21 cellular contexts compared by ENCODE assay signal in the genomic region with DNA sequence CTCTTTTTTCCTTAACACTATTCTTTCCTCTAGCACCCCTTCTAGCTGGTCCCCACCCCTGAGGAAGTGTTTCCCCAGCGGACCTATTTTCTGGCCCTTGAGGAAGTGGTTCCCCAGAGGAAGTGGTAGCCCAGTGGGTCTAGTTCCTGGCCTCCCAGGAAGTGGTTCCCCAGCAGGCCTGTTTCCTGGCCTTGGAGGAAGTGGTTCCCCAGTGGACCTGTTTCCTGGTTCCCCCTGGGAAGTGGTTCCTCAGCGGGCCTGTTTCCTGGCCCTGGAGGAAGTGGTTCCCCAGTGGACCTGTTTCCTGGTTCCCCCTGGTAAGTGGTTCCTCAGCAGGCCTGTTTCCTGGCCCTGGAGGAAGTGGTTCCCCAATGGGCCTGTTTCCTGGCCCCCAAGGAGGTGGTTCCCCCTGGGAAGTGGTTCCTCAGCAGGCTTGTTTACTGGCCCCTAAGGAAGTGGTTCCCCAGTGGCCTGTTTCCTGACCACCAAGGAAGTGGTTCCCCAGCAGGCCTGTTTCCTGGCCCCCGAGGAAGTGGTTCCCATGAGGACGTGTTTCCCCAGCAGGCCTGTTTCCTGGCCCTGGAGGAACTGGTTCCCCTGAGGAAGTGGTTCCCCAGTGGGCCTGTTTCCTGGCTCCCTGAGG. TPM values are rescaled to one million over a fixed set of nuclear protein-coding genes. Genes with fewer than 3 reads are reported as not detected.
DNase-seq lines count a peak whose midpoint lies in the region; ATAC-seq and TF ChIP-seq lines count a peak whose summit lies in the region.
"Had no signal": no experiment of that assay in that cellular context is flagged by ENCODE, and none has a peak within 500 bp of the region (broad histone marks: within the 10 kb centered on the region; RNA-seq: fewer than 3 reads in every experiment).

No MANE protein-coding gene starts in this region.

- H3K9me2 ChIP-seq in PC-3 (replicated peaks; ENCODE audit: low read length), result no peaks in the 10 kb centered on the region

- H4K20me1 ChIP-seq in PC-3 (ENCODE audit: low read length), result no peaks in the 10 kb centered on the region

- ATAC-seq in activated naive CD8-positive, alpha-beta T cell treated with anti-CD3 and anti-CD28 coated beads, Interleukin-2, amount 50 U/mL, for 24 hours, result no peak
- ATAC-seq in activated naive CD8-positive, alpha-beta T cell treated with anti-CD3 and anti-CD28 coated beads, Interleukin-2, amount 10 ng/mL, durations not matched to agents 7 days and 5 days (ENCODE audit: low read depth), result no peak
- no peak for ATAC-seq in stimulated activated effector memory CD8-positive, alpha-beta T cell treated with anti-CD3 and anti-CD28 coated beads, Interleukin-12 subunit alpha, Interleukin-12 subunit beta, amount 100 ng/mL, for 72 hours
- no peak for ATAC-seq in PC-3

- H3K9me3 ChIP-seq in HEK293 (ENCODE audit: control insufficient read depth, insufficient read depth, low read depth, low read length) (no peaks in the 10 kb centered on the region), PC-3 (ENCODE audit: low read length) (no peaks in the 10 kb centered on the region)
- H3K9me3 ChIP-seq: ascending aorta, Caco-2, left ventricle myocardium inferior, thoracic aorta had no signal

- H3K4me3 Mint-ChIP-seq in activated naive CD8-positive, alpha-beta T cell treated with anti-CD3 and anti-CD28 coated beads for 36 hours, result no peak overlapping the region
- H3K4me3 Mint-ChIP-seq in activated naive CD8-positive, alpha-beta T cell treated with anti-CD3 and anti-CD28 coated beads, Interleukin-2, amount 50 U/mL, for 24 hours, result no peak overlapping the region
- no peak overlapping the region for H3K4me3 Mint-ChIP-seq in activated naive CD8-positive, alpha-beta T cell treated with anti-CD3 and anti-CD28 coated beads, Interleukin-2, amount 10 ng/mL, durations not matched to agents 7 days and 5 days
- H3K4me3 Mint-ChIP-seq in stimulated activated effector memory CD8-positive, alpha-beta T cell treated with anti-CD3 and anti-CD28 coated beads, Interleukin-12 subunit alpha, Interleukin-12 subunit beta, amount 100 ng/mL, for 72 hours, result no peak overlapping the region
- H3K4me3 Mint-ChIP-seq: T-helper 1 cell treated with Interleukin-12 subunit alpha and Interleukin-12 subunit beta and Interleukin-4 antibody, amounts not matched to agents 30 μg/mL and 1 μg/mL, for 36 hours had no signal

- POLR2A ChIA-PET in HEK293 (lab: Yijun Ruan, JAX) (interaction anchor here (0.6 kb wide), 1 partner anchor 21 kb away, joined by 3 read pairs; no protein-coding TSS in a partner anchor), PC-3 (lab: Charles Lee; ENCODE audit: unreplicated experiment) (no interaction called here)
- POLR2A ChIA-PET in activated naive CD8-positive, alpha-beta T cell treated with anti-CD3 and anti-CD28 coated beads, Interleukin-2, amount 10 ng/mL, durations not matched to agents 7 days and 5 days (lab: Charles Lee), result interaction anchor here (0.6 kb wide), 1 partner anchor 467 kb away, joined by 4 read pairs; no protein-coding TSS in a partner anchor

- peak overlapping the region; percentile 68 for H3K27ac Mint-ChIP-seq in activated naive CD8-positive, alpha-beta T cell treated with anti-CD3 and anti-CD28 coated beads for 36 hours
- no peak overlapping the region for H3K27ac Mint-ChIP-seq in activated naive CD8-positive, alpha-beta T cell treated with anti-CD3 and anti-CD28 coated beads, Interleukin-2, amount 50 U/mL, for 24 hours
- H3K27ac Mint-ChIP-seq in activated naive CD8-positive, alpha-beta T cell treated with anti-CD3 and anti-CD28 coated beads, Interleukin-2, amount 10 ng/mL, durations not matched to agents 7 days and 5 days, result peak overlapping the region; percentile 76
- H3K27ac Mint-ChIP-seq in stimulated activated effector memory CD8-positive, alpha-beta T cell treated with anti-CD3 and anti-CD28 coated beads, Interleukin-12 subunit alpha, Interleukin-12 subunit beta, amount 100 ng/mL, for 72 hours, result peak overlapping the region; percentile 75

- BruUV-seq in PC-3 (replicated peaks; lab: Mats Ljungman, UMichigan), result no TSS peak

- no peak overlapping the region for H3K4me2 ChIP-seq in PC-3 (ENCODE audit: low read length)

- H3F3A ChIP-seq in PC-3 (ENCODE audit: low read length, unreplicated experiment), result no peaks in the 10 kb centered on the region

- H3K27ac ChIP-seq in HEK293 (ENCODE audit: extremely low read depth, low read depth, low read length) (no peak overlapping the region), PC-3 (ENCODE audit: low read length) (no peak overlapping the region)
- H3K27ac ChIP-seq: ascending aorta, left ventricle myocardium inferior, thoracic aorta, VCaP had no signal

- peaks cover 9% of the 10 kb centered on the region for H3K4me1 Mint-ChIP-seq in activated naive CD8-positive, alpha-beta T cell treated with anti-CD3 and anti-CD28 coated beads for 36 hours
- H3K4me1 Mint-ChIP-seq in activated naive CD8-positive, alpha-beta T cell treated with anti-CD3 and anti-CD28 coated beads, Interleukin-2, amount 50 U/mL, for 24 hours, result peaks cover 4% of the 10 kb centered on the region
- H3K4me1 Mint-ChIP-seq in activated naive CD8-positive, alpha-beta T cell treated with anti-CD3 and anti-CD28 coated beads, Interleukin-2, amount 10 ng/mL, durations not matched to agents 7 days and 5 days, result no peaks in the 10 kb centered on the region
- H3K4me1 Mint-ChIP-seq in stimulated activated effector memory CD8-positive, alpha-beta T cell treated with anti-CD3 and anti-CD28 coated beads, Interleukin-12 subunit alpha, Interleukin-12 subunit beta, amount 100 ng/mL, for 72 hours, result peaks cover 20% of the 10 kb centered on the region

- no peak overlapping the region for H2AFZ ChIP-seq in PC-3 (ENCODE audit: low read length)

- peaks cover 4% of the 10 kb centered on the region for H3K36me3 Mint-ChIP-seq in activated naive CD8-positive, alpha-beta T cell treated with anti-CD3 and anti-CD28 coated beads for 36 hours
- H3K36me3 Mint-ChIP-seq in activated naive CD8-positive, alpha-beta T cell treated with anti-CD3 and anti-CD28 coated beads, Interleukin-2, amount 50 U/mL, for 24 hours (ENCODE audit: low read depth), result peaks cover 3% of the 10 kb centered on the region
- no peaks in the 10 kb centered on the region for H3K36me3 Mint-ChIP-seq in activated naive CD8-positive, alpha-beta T cell treated with anti-CD3 and anti-CD28 coated beads, Interleukin-2, amount 10 ng/mL, durations not matched to agents 7 days and 5 days
- no peaks in the 10 kb centered on the region for H3K36me3 Mint-ChIP-seq in stimulated activated effector memory CD8-positive, alpha-beta T cell treated with anti-CD3 and anti-CD28 coated beads, Interleukin-12 subunit alpha, Interleukin-12 subunit beta, amount 100 ng/mL, for 72 hours

- intact Hi-C loops in PC-3 (cut with micrococcal nuclease), result no loop called here

- H3K4me1 ChIP-seq in HEK293 (ENCODE audit: control insufficient read depth, insufficient read depth, low read length) (peaks cover 3% of the 10 kb centered on the region; the same call in 1 of the 2 replicates), PC-3 (ENCODE audit: insufficient read depth, low read length) (no peaks in the 10 kb centered on the region)
- H3K4me1 ChIP-seq: Caco-2 had no signal

- no peaks in the 10 kb centered on the region for H3K79me2 ChIP-seq in PC-3 (ENCODE audit: low read length)

- H3K27me3 Mint-ChIP-seq in activated naive CD8-positive, alpha-beta T cell treated with anti-CD3 and anti-CD28 coated beads for 36 hours, result no peaks in the 10 kb centered on the region
- H3K27me3 Mint-ChIP-seq in activated naive CD8-positive, alpha-beta T cell treated with anti-CD3 and anti-CD28 coated beads, Interleukin-2, amount 50 U/mL, for 24 hours, result no peaks in the 10 kb centered on the region
- H3K27me3 Mint-ChIP-seq in activated naive CD8-positive, alpha-beta T cell treated with anti-CD3 and anti-CD28 coated beads, Interleukin-2, amount 10 ng/mL, durations not matched to agents 7 days and 5 days, result peaks cover 4% of the 10 kb centered on the region

- H3K4me3 ChIP-seq in HEK293 (ENCODE audit: low read depth, low read length) (no peak overlapping the region), PC-3 (ENCODE audit: low read length) (no peak overlapping the region)
- H3K4me3 ChIP-seq: ascending aorta, left ventricle myocardium inferior, thoracic aorta had no signal

- peak; percentile 5 for DNase-seq in activated naive CD8-positive, alpha-beta T cell treated with anti-CD3 and anti-CD28 coated beads for 36 hours
- DNase-seq in activated naive CD8-positive, alpha-beta T cell treated with anti-CD3 and anti-CD28 coated beads, Interleukin-2, amount 50 U/mL, for 24 hours, result no peak
- DNase-seq in activated naive CD8-positive, alpha-beta T cell treated with anti-CD3 and anti-CD28 coated beads, Interleukin-2, amount 10 ng/mL, durations not matched to agents 7 days and 5 days, result peak; percentile 33
- no peak for DNase-seq in stimulated activated effector memory CD8-positive, alpha-beta T cell treated with anti-CD3 and anti-CD28 coated beads, Interleukin-12 subunit alpha, Interleukin-12 subunit beta, amount 100 ng/mL, for 72 hours (ENCODE audit: low spot score in 2 of 2)
- DNase-seq in NCI-H1417 treated with DMSO at 0.1 percent for 48 hours (lab: John Stamatoyannopoulos, UW), result no peak
- no peak for DNase-seq in PC-3
- DNase-seq: activated effector memory CD4-positive, alpha-beta T cell treated with anti-CD3 and anti-CD28 coated beads, Interleukin-2, amount 50 U/mL, for 16 hours; Caco-2; effector CD8-positive, alpha-beta T cell; KG1; left ventricle myocardium inferior; NCI-H1092 treated with DMSO at 0.1 percent for 48 hours; NCI-H2081 treated with DMSO at 0.1 percent for 48 hours; NCI-H510A; SHP77 treated with DMSO at 0.1 percent for 48 hours; small intestine had no signal

- peaks cover 5% of the 10 kb centered on the region for H3K9me3 Mint-ChIP-seq in activated naive CD8-positive, alpha-beta T cell treated with anti-CD3 and anti-CD28 coated beads for 36 hours
- H3K9me3 Mint-ChIP-seq in activated naive CD8-positive, alpha-beta T cell treated with anti-CD3 and anti-CD28 coated beads, Interleukin-2, amount 50 U/mL, for 24 hours, result peaks cover 5% of the 10 kb centered on the region
- peaks cover 17% of the 10 kb centered on the region for H3K9me3 Mint-ChIP-seq in activated naive CD8-positive, alpha-beta T cell treated with anti-CD3 and anti-CD28 coated beads, Interleukin-2, amount 10 ng/mL, durations not matched to agents 7 days and 5 days
- peaks cover 4% of the 10 kb centered on the region for H3K9me3 Mint-ChIP-seq in stimulated activated effector memory CD8-positive, alpha-beta T cell treated with anti-CD3 and anti-CD28 coated beads, Interleukin-12 subunit alpha, Interleukin-12 subunit beta, amount 100 ng/mL, for 72 hours

- peaks cover 3% of the 10 kb centered on the region for H3K27me3 ChIP-seq in PC-3 (ENCODE audit: low read length)
- H3K27me3 ChIP-seq: ascending aorta had no signal

- TF ChIP-seq CTCF in HEK293 (tag by site-specific recombination; IDR thresholded peaks at IDR 0.05) (no peak), PC-3 (conservative IDR thresholded peaks at IDR 0.05; ENCODE audit: low read depth, low read length) (no peak)

- CTCF ChIA-PET in HEK293 (lab: Yijun Ruan, JAX) (interaction anchor here (1.1 kb wide), 1 partner anchor 82 kb away, joined by 3 read pairs; no protein-coding TSS in a partner anchor), PC-3 (lab: Charles Lee) (no interaction called here)

- H3K9ac ChIP-seq in PC-3 (ENCODE audit: low read length), result no peak overlapping the region

- H3K36me3 ChIP-seq in HEK293 (ENCODE audit: control insufficient read depth in 2 of 2, insufficient read depth in 1 of 2, low read length in 2 of 2), result no peaks in the 10 kb centered on the region
- H3K36me3 ChIP-seq in PC-3 (ENCODE audit: low read depth, low read length), result no peaks in the 10 kb centered on the region
- H3K36me3 ChIP-seq: ascending aorta, left ventricle myocardium inferior, thoracic aorta had no signal

RNA-seq across cellular contexts. Expression of a gene that starts 58.3 kb away (rescaled TPM):
- total RNA-seq in activated naive CD8-positive, alpha-beta T cell treated with anti-CD3 and anti-CD28 coated beads for 36 hours, result under 1 TPM; 0.43 to 0.54 TPM
- total RNA-seq in activated naive CD8-positive, alpha-beta T cell treated with anti-CD3 and anti-CD28 coated beads, Interleukin-2, amount 10 ng/mL, durations not matched to agents 7 days and 5 days, result under 1 TPM in 1 of 2 experiments, not detected in 1; 0.09 TPM
- 0.12 and 0.22 TPM in 2 replicates for total RNA-seq in PC-3 (2014; rRNA removed)

Comparison
In these comparisons a context has a peak if more than half of its experiments do, and no peak if none do; other contexts are left out.
1. DNase-seq: peak in activated naive CD8-positive, alpha-beta T cell treated with anti-CD3 and anti-CD28 coated beads for 36 hours (single experiment) and activated naive CD8-positive, alpha-beta T cell treated with anti-CD3 and anti-CD28 coated beads, Interleukin-2, amount 10 ng/mL, durations not matched to agents 7 days and 5 days (single experiment); none in activated naive CD8-positive, alpha-beta T cell treated with anti-CD3 and anti-CD28 coated beads, Interleukin-2, amount 50 U/mL, for 24 hours (single experiment), stimulated activated effector memory CD8-positive, alpha-beta T cell treated with anti-CD3 and anti-CD28 coated beads, Interleukin-12 subunit alpha, Interleukin-12 subunit beta, amount 100 ng/mL, for 72 hours (0 of 2), NCI-H1417 treated with DMSO at 0.1 percent for 48 hours (single experiment) and PC-3 (single experiment).